In genomic region chr10:52979295-52980025, GRCh38 we compare ENCODE assay signal across 33 cellular contexts.
"Had no signal": no experiment of that assay in that cellular context is flagged by ENCODE, and none has a peak within 500 bp of the region (broad histone marks: within the 10 kb centered on the region; RNA-seq: fewer than 3 reads in every experiment).

No MANE protein-coding gene starts in this region.

- H3K27ac Mint-ChIP-seq: activated CD4-positive, alpha-beta memory T cell treated with anti-CD3 and anti-CD28 coated beads for 36 hours; activated CD4-positive, alpha-beta T cell treated with anti-CD3 and anti-CD28 coated beads, Interleukin-2, amount 10 ng/mL, durations not matched to agents 7 days and 5 days; activated naive CD4-positive, alpha-beta T cell treated with anti-CD3 and anti-CD28 coated beads, Interleukin-2, amount 50 U/mL, for 72 hours; activated naive CD8-positive, alpha-beta T cell treated with anti-CD3 and anti-CD28 coated beads, Interleukin-2, amount 50 U/mL, for 24 hours; T-cell had no signal

- DNase-seq: activated CD4-positive, alpha-beta memory T cell treated with anti-CD3 and anti-CD28 coated beads for 36 hours; activated CD4-positive, alpha-beta T cell treated with anti-CD3 and anti-CD28 coated beads, Interleukin-2, amount 10 ng/mL, durations not matched to agents 7 days and 5 days; activated CD4-positive, CD25-positive, alpha-beta regulatory T cell; activated CD8-positive, alpha-beta memory T cell treated with anti-CD3 and anti-CD28 coated beads for 24 hours; activated effector memory CD4-positive, alpha-beta T cell treated with anti-CD3 and anti-CD28 coated beads, Interleukin-2, amount 50 U/mL, for 16 hours; activated naive CD4-positive, alpha-beta T cell treated with Interleukin-2 at 50 U/mL for 16 hours; activated naive CD8-positive, alpha-beta T cell treated with anti-CD3 and anti-CD28 coated beads, Interleukin-2, amount 50 U/mL, for 24 hours; activated T-cell treated with anti-CD3 and anti-CD28 coated beads, Interleukin-2, amount 50 U/mL, for 4 hours; amniotic stem cell; body of pancreas; cerebellar nuclear complex; MG63; MV-4-11; NCI-H1092 treated with DMSO at 0.1 percent for 48 hours; NCI-H1417 treated with DMSO at 0.1 percent for 48 hours; NCI-H1694; NCI-H2029; NCI-H2107; NCI-H510A treated with DMSO at 0.1 percent for 48 hours; NCI-H69; NK-92 treated with Interleukin-12 subunit alpha and Interleukin-12 subunit beta, amount 100 ng/mL, for 24 hours; PC-9; T-cell; T-helper 2 cell; T1000 had no signal

- FAIRE-seq: TTC549 had no signal

- H3K36me3 ChIP-seq: ascending aorta, cardiac muscle cell, MG63 had no signal

- H3K4me3 Mint-ChIP-seq: activated CD4-positive, alpha-beta memory T cell treated with anti-CD3 and anti-CD28 coated beads for 36 hours; activated CD4-positive, alpha-beta T cell treated with anti-CD3 and anti-CD28 coated beads, Interleukin-2, amount 10 ng/mL, durations not matched to agents 7 days and 5 days; activated naive CD8-positive, alpha-beta T cell treated with anti-CD3 and anti-CD28 coated beads, Interleukin-2, amount 50 U/mL, for 24 hours; activated T-cell treated with anti-CD3 and anti-CD28 coated beads, Interleukin-2, amount 50 U/mL, for 4 hours; T-cell had no signal

- H3K27me3 ChIP-seq: ascending aorta, body of pancreas, cardiac muscle cell, MG63 had no signal

- H3K4me1 ChIP-seq: ascending aorta, body of pancreas had no signal

- H3K4me2 ChIP-seq: KMS-11, PC-9 had no signal

- ATAC-seq: activated naive CD4-positive, alpha-beta T cell treated with anti-CD3 and anti-CD28 coated beads, Interleukin-2, amount 50 U/mL, for 72 hours; activated naive CD8-positive, alpha-beta T cell treated with anti-CD3 and anti-CD28 coated beads, Interleukin-2, amount 50 U/mL, for 24 hours; activated T-cell treated with anti-CD3 and anti-CD28 coated beads, Interleukin-2, amount 50 U/mL, for 4 hours; body of pancreas; Right ventricle myocardium inferior; T-cell had no signal

- H3K9ac ChIP-seq: KMS-11 had no signal

- H3K36me3 Mint-ChIP-seq: activated CD4-positive, alpha-beta memory T cell treated with anti-CD3 and anti-CD28 coated beads for 36 hours; activated naive CD4-positive, alpha-beta T cell treated with anti-CD3 and anti-CD28 coated beads, Interleukin-2, amount 50 U/mL, for 72 hours; T-cell had no signal

- H3K27ac ChIP-seq: ascending aorta, body of pancreas, cardiac muscle cell, KMS-11, PC-9, SK-N-MC, VCaP had no signal

- H2AFZ ChIP-seq: PC-9 had no signal

- H3K9me3 ChIP-seq: ascending aorta, body of pancreas, MG63 had no signal

- H3K4me1 Mint-ChIP-seq: activated CD4-positive, alpha-beta T cell treated with anti-CD3 and anti-CD28 coated beads, Interleukin-2, amount 10 ng/mL, durations not matched to agents 7 days and 5 days; activated naive CD8-positive, alpha-beta T cell treated with anti-CD3 and anti-CD28 coated beads, Interleukin-2, amount 50 U/mL, for 24 hours; T-cell had no signal

- H3K4me3 ChIP-seq: ascending aorta, body of pancreas, cardiac muscle cell, MG63, PC-9, SK-N-MC had no signal

- H3K27me3 Mint-ChIP-seq: activated CD4-positive, alpha-beta memory T cell treated with anti-CD3 and anti-CD28 coated beads for 36 hours; activated CD4-positive, alpha-beta T cell treated with anti-CD3 and anti-CD28 coated beads, Interleukin-2, amount 10 ng/mL, durations not matched to agents 7 days and 5 days; activated naive CD8-positive, alpha-beta T cell treated with anti-CD3 and anti-CD28 coated beads, Interleukin-2, amount 50 U/mL, for 24 hours; T-cell had no signal
